ENCODE assay signal across 25 cellular contexts in the genomic region with DNA sequence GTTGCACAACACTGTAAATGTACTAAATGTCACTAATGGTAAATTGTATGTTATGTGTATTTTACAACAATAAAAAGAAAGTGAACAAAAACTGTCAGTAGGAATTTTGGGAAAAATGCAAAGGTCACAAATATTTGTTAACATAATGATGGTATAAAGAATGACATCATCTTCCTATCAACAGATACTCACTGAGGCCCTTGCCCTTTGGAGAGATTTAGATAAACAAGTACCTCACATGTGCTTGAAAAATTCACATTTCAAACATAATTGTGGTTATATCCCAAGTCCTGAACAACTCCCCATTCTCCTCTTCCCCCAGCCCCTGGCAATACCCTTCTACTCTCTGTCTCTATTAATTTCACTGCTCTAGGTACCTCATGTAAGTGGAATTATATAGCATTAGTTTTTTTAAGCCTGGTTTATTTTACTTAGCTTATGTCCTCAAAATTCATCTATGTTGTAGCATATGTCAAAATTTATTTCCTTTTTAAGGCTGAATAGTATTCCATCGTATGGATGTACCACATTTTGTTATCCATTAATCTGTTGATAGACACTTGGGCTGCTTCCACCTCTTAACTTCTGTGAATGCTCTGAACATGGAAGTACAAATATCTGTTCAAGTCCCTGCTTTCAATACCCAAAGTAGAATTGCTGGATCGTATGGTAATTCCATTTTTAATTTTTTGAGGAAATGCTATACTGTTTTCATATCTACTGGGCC.
"Had no signal": no experiment of that assay in that cellular context is flagged by ENCODE, and none has a peak within 500 bp of the region (broad histone marks: within the 10 kb centered on the region; RNA-seq: fewer than 3 reads in every experiment).

No MANE protein-coding gene starts in this region.

- H3K4me1 ChIP-seq: ascending aorta, body of pancreas, Peyer's patch, SJCRH30 had no signal

- H3K4me3 ChIP-seq: ascending aorta, body of pancreas, MG63, Peyer's patch, SJCRH30 had no signal

- DNase-seq: activated CD4-positive, alpha-beta T cell treated with anti-CD3 and anti-CD28 coated beads for 48 hours; activated CD4-positive, alpha-beta T cell treated with anti-CD3 and anti-CD28 coated beads, Interleukin-2, amount 50 U/mL, for 48 hours; activated CD4-positive, CD25-positive, alpha-beta regulatory T cell treated with anti-CD3 and anti-CD28 coated beads, Interleukin-2, amount 50 U/mL, for 72 hours; activated CD8-positive, alpha-beta memory T cell treated with anti-CD3 and anti-CD28 coated beads, Interleukin-2, amount 10 ng/mL, durations not matched to agents 7 days and 5 days; activated effector memory CD4-positive, alpha-beta T cell treated with Interleukin-2 at 50 U/mL for 16 hours; activated naive CD4-positive, alpha-beta T cell; activated T-cell treated with anti-CD3 and anti-CD28 coated beads, Interleukin-2, amount 50 U/mL, for 24 hours; amniotic stem cell; body of pancreas; central memory CD4-positive, alpha-beta T cell; MG63; MV-4-11; NCI-H1092 treated with DMSO at 0.1 percent for 48 hours; NCI-H1436; NCI-H1694 treated with DMSO at 0.1 percent for 48 hours; NCI-H2029 treated with DMSO at 0.1 percent for 48 hours; NCI-H446; NCI-H524; Peyer's patch; Right ventricle myocardium superior; SJCRH30 had no signal

- H3K27ac ChIP-seq: ascending aorta, body of pancreas, Peyer's patch, RWPE1, SJCRH30 had no signal

- FAIRE-seq: bronchial epithelial cell had no signal

- ATAC-seq: activated CD8-positive, alpha-beta memory T cell treated with anti-CD3 and anti-CD28 coated beads, Interleukin-2, amount 10 ng/mL, durations not matched to agents 7 days and 5 days; body of pancreas; WTC11 had no signal

- H3K9me3 ChIP-seq: ascending aorta, body of pancreas, Peyer's patch had no signal

- H3K27me3 ChIP-seq: ascending aorta, body of pancreas, MG63, Peyer's patch, SJCRH30 had no signal

- H3K36me3 ChIP-seq: ascending aorta, MG63, Peyer's patch, SJCRH30 had no signal
